ENCODE assay signal across 1 cellular context in genomic region chr20:36688630-36689029, GRCh38.
TF ChIP-seq lines count a peak whose summit lies in the region.

No MANE protein-coding gene starts in this region.

TF ChIP-seq in K562, 482 proteins besides CTCF, POLR2A, EP300 and RAD21:
- TF ChIP-seq ZNF217 (CRISPR knock-in tag; IDR thresholded peaks at IDR 0.05) (no peak), CEBPB (tag; IDR thresholded peaks at IDR 0.05) (0 out of 2 replicates have a peak, but pooled peaks have one; percentile 10), ZFP91 (CRISPR knock-in tag; IDR thresholded peaks at IDR 0.05) (no peak)
